Comparison of ENCODE assay signal across 21 cellular contexts in the genomic region with DNA sequence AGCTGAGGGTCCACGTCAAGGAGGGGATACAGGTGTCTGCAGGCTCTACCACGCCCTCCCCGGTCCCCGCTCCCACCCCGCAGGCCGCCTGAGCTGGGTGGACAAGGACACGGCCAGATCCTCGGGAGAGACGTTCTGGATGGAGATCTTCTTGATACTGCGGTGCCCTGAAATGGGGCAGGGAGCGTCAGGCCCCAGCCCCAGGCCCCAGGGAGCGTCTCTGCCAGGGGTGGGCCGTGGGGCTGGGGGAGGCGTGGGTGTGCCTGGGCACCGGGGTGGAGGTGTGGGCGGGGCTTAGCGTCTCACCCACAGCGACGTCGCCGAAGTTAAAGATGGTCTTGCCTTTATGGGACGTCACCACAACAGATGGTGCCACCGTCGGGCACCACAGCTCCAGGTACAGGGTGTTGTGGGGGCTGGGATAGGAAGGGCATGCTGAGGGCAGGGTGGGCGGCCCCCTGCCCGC. TPM values are rescaled to one million over a fixed set of nuclear protein-coding genes. Genes with fewer than 3 reads are reported as not detected.
A peak's percentile ranks its signal among the peaks of the same experiment; 100 is the strongest.
DNase-seq lines count a peak whose midpoint lies in the region; ATAC-seq and TF ChIP-seq lines count a peak whose summit lies in the region.
"Had no signal": no experiment of that assay in that cellular context is flagged by ENCODE, and none has a peak within 500 bp of the region (broad histone marks: within the 10 kb centered on the region; RNA-seq: fewer than 3 reads in every experiment).

No MANE protein-coding gene starts in this region.

- peak overlapping the region; percentile 67 for H2BK15ac ChIP-seq in neuronal stem cell (ENCODE audit: low read length)

- peaks cover 6% of the 10 kb centered on the region for H3K79me1 ChIP-seq in neuronal stem cell (ENCODE audit: low read depth, low read length)

- H3K27me3 Mint-ChIP-seq in glutamatergic neuron (ENCODE audit: unreplicated experiment): no peaks in the 10 kb centered on the region
- H3K27me3 Mint-ChIP-seq: CD4-positive, alpha-beta T cell had no signal

- no peak overlapping the region for H3K27ac Mint-ChIP-seq in glutamatergic neuron (ENCODE audit: unreplicated experiment)
- H3K27ac Mint-ChIP-seq: CD4-positive, alpha-beta T cell had no signal

- peak overlapping the region; percentile 71 for H3K14ac ChIP-seq in neuronal stem cell (ENCODE audit: low read length)

- H2AK5ac ChIP-seq in neuronal stem cell (ENCODE audit: low read depth, low read length): peak overlapping the region; percentile 84

- no peak overlapping the region for H3K4ac ChIP-seq in neuronal stem cell (ENCODE audit: low read length)

- no peak for ATAC-seq in HG02623 (IDR thresholded peaks at IDR 0.05; ENCODE audit: unreplicated experiment)
- ATAC-seq: GM12878, HCT116 had no signal

- H2AFZ ChIP-seq in neuronal stem cell (ENCODE audit: low read length): no peak overlapping the region
- H2AFZ ChIP-seq: GM23248 had no signal

- no peak overlapping the region for H2BK120ac ChIP-seq in neuronal stem cell (ENCODE audit: low read depth, low read length)

- H3K4me3 ChIP-seq in BLaER1 treated with 17β-estradiol and CSF1 and Interleukin-3, amounts not matched to agents 10 nM and 100 nM: no peak overlapping the region
- H3K4me3 ChIP-seq in neuronal stem cell (ENCODE audit: low read length in 2 of 2): no peak overlapping the region
- H3K4me3 ChIP-seq: GM12878, GM23248, Peyer's patch, SK-N-MC had no signal

- H3K36me3 ChIP-seq in BLaER1 treated with 17β-estradiol and CSF1 and Interleukin-3, amounts not matched to agents 10 nM and 100 nM: no peaks in the 10 kb centered on the region
- H3K36me3 ChIP-seq in neuronal stem cell (replicated peaks in 1 of 2; ENCODE audit: control insufficient read depth in 2 of 2, insufficient read depth in 2 of 2, low read length in 2 of 2): no peaks in the 10 kb centered on the region
- H3K36me3 ChIP-seq: Peyer's patch had no signal

- H3K18ac ChIP-seq in neuronal stem cell (ENCODE audit: low read length): peak overlapping the region; percentile 83

- 0 out of 22 replicates have a peak overlapping the region, but pooled peaks of 1 of the 11 experiments have one; percentile 24 for H3K9ac ChIP-seq in BLaER1 treated with 17β-estradiol and CSF1 and Interleukin-3, amounts not matched to agents 10 nM and 100 nM
- no peak overlapping the region for H3K9ac ChIP-seq in neuronal stem cell (ENCODE audit: low read depth, low read length, poor library complexity)
- H3K9ac ChIP-seq: GM23248 had no signal

- no peaks in the 10 kb centered on the region for H3K9me3 ChIP-seq in BLaER1 treated with 17β-estradiol and CSF1 and Interleukin-3, amounts not matched to agents 10 nM and 100 nM (replicated peaks in 1 of 11)
- peaks cover 0 to 2% of the 10 kb centered on the region in 2 donors for H3K9me3 ChIP-seq in neuronal stem cell (replicated peaks in 1 of 2; ENCODE audit: control insufficient read depth in 2 of 2, insufficient read depth in 1 of 2, low read depth in 1 of 2, low read length in 2 of 2)
- H3K9me3 ChIP-seq: Caco-2, Peyer's patch had no signal

- DNase-seq in Daoy (ENCODE audit: low read depth) (peak; percentile 1), glutamatergic neuron (peak; percentile 14), neuronal stem cell (ENCODE audit: low spot score) (no peak), hepatic stellate cell (ENCODE audit: low spot score) (no peak), DMS153 treated with DMSO at 0.1 percent for 48 hours (lab: John Stamatoyannopoulos, UW; ENCODE audit: unreplicated experiment) (no peak)
- DNase-seq: ACHN; Caco-2; CD4-positive, alpha-beta T cell; EL; GM23248; NCI-H1105; NCI-H2081 treated with DMSO at 0.1 percent for 48 hours; NCI-H446 treated with DMSO at 0.1 percent for 48 hours; NK-92 treated with Interleukin-12 subunit alpha and Interleukin-12 subunit beta, amount 100 ng/mL, for 24 hours; Peyer's patch; SHP77 had no signal

- WGBS in neuronal stem cell (ENCODE audit: extremely low coverage in 2 of 2, insufficient read length in 2 of 2, insufficient replicate concordance in 1 of 2), 2 donors: no CpG with 5 or more reads among the region's 26 CpGs

- H4K8ac ChIP-seq in neuronal stem cell (ENCODE audit: low read depth, low read length): no peak overlapping the region

- H2BK5ac ChIP-seq in neuronal stem cell (ENCODE audit: low read length): peak overlapping the region; percentile 66

- peak overlapping the region; percentile 73 for H3K23ac ChIP-seq in neuronal stem cell (ENCODE audit: low read depth, low read length, poor library complexity)

- H4K20me1 ChIP-seq in BLaER1 treated with 17β-estradiol and CSF1 and Interleukin-3, amounts not matched to agents 10 nM and 100 nM: peaks cover 0 to 30% (median 0%) of the 10 kb centered on the region in 11 experiments; a peak in 6 of 22 replicates

- peaks cover 2% of the 10 kb centered on the region for H3K9me3 Mint-ChIP-seq in glutamatergic neuron (ENCODE audit: unreplicated experiment)
- H3K9me3 Mint-ChIP-seq: CD4-positive, alpha-beta T cell had no signal

- H3K27me3 ChIP-seq in BLaER1 treated with 17β-estradiol and CSF1 and Interleukin-3, amounts not matched to agents 10 nM and 100 nM: peaks cover 0 to 39% (median 6%) of the 10 kb centered on the region in 11 experiments; a peak in 12 of 22 replicates
- peaks cover 0 to 7% (median 0%) of the 10 kb centered on the region in 3 experiments for H3K27me3 ChIP-seq in neuronal stem cell (ENCODE audit: control insufficient read depth in 3 of 3, insufficient read depth in 3 of 3, low read depth in 1 of 3, low read length in 3 of 3)
- H3K27me3 ChIP-seq: Peyer's patch had no signal

- H3K27ac ChIP-seq in BLaER1 treated with 17β-estradiol and CSF1 and Interleukin-3, amounts not matched to agents 10 nM and 100 nM: 0 out of 22 replicates have a peak overlapping the region, but pooled peaks of 1 of the 11 experiments have one; percentile 7
- no peak overlapping the region for H3K27ac ChIP-seq in neuronal stem cell (replicated peaks; ENCODE audit: low read length)
- H3K27ac ChIP-seq: GM23248, Peyer's patch, SK-N-MC had no signal

- no peak overlapping the region for H4K91ac ChIP-seq in neuronal stem cell (ENCODE audit: low read depth, low read length, poor library complexity)

- H3K4me1 Mint-ChIP-seq in glutamatergic neuron (ENCODE audit: low read depth, unreplicated experiment): no peaks in the 10 kb centered on the region

- no peak overlapping the region for H3K4me3 Mint-ChIP-seq in glutamatergic neuron (ENCODE audit: unreplicated experiment)
- H3K4me3 Mint-ChIP-seq: CD4-positive, alpha-beta T cell had no signal

- H3K4me2 ChIP-seq in BLaER1 treated with 17β-estradiol and CSF1 and Interleukin-3, amounts not matched to agents 10 nM and 100 nM: peak overlapping the region in 8 of 11 experiments; percentile 64 to 94 (median 84); a peak in 14 of 22 replicates
- H3K4me2 ChIP-seq in neuronal stem cell (ENCODE audit: insufficient read depth, low read length, poor library complexity, severe bottlenecking): no peak overlapping the region

- no peak overlapping the region for H2BK12ac ChIP-seq in neuronal stem cell (ENCODE audit: low read length)

- no peak for TF ChIP-seq CTCF in glutamatergic neuron (IDR thresholded peaks at IDR 0.05; ENCODE audit: partially characterized antibody, unreplicated experiment)

- peaks cover 8 to 88% (median 80%) of the 10 kb centered on the region in 10 experiments for H3K4me1 ChIP-seq in BLaER1 treated with 17β-estradiol and CSF1 and Interleukin-3, amounts not matched to agents 10 nM and 100 nM
- H3K4me1 ChIP-seq in neuronal stem cell (ENCODE audit: control insufficient read depth in 2 of 2, insufficient read depth in 1 of 2, low read depth in 1 of 2, low read length in 2 of 2): no peaks in the 10 kb centered on the region

- no peaks in the 10 kb centered on the region for H3K36me3 Mint-ChIP-seq in glutamatergic neuron (ENCODE audit: unreplicated experiment)

RNA-seq across cellular contexts. Expression of a gene that starts 7.3 kb away (rescaled TPM):
- total RNA-seq in Daoy (2014; rRNA removed; shearing (Covaris generic)): 0.23 and 0.33 TPM in 2 replicates
- 5.4 TPM for total RNA-seq in glutamatergic neuron (ENCODE audit: unreplicated experiment)
- 7.3 TPM for polyA plus RNA-seq in neuronal stem cell (2013, experiment 1 of 2)
- 7.1 TPM for polyA plus RNA-seq in neuronal stem cell (2013, experiment 2 of 2)
- total RNA-seq: GM23248 had no signal

RNA-seq across cellular contexts. Expression of a gene that starts 11.3 kb away (rescaled TPM):
- total RNA-seq in Daoy (2014; rRNA removed; shearing (Covaris generic)): 0.23 TPM in 1 of 2 replicates, not detected in the other
- total RNA-seq in glutamatergic neuron (ENCODE audit: unreplicated experiment): 5.2 TPM
- polyA plus RNA-seq in neuronal stem cell (2013, experiment 1 of 2): 0.07 TPM
- polyA plus RNA-seq in neuronal stem cell (2013, experiment 2 of 2): 0.08 TPM
- total RNA-seq: Peyer's patch had no signal
- polyA plus RNA-seq: GM23248 had no signal

RNA-seq across cellular contexts. Expression of a gene that starts 35.5 kb away (rescaled TPM):
- 49.3 and 50.1 TPM in 2 replicates for total RNA-seq in Daoy (2014; rRNA removed; shearing (Covaris generic))
- 734 TPM for total RNA-seq in glutamatergic neuron (ENCODE audit: unreplicated experiment)
- polyA plus RNA-seq in neuronal stem cell (2013, experiment 1 of 2): 291 TPM
- polyA plus RNA-seq in neuronal stem cell (2013, experiment 2 of 2): 287 TPM

Comparison
In these comparisons a context has a peak if more than half of its experiments do, and no peak if none do; other contexts are left out.
1. DNase-seq: peak in Daoy (single experiment) and glutamatergic neuron (single experiment); none in neuronal stem cell (single experiment), hepatic stellate cell (single experiment) and DMS153 treated with DMSO at 0.1 percent for 48 hours (single experiment).
2. RNA of a gene that starts 35.5 kb away (total RNA-seq): 734 TPM in glutamatergic neuron (single experiment); 49.3 to 50.1 TPM in Daoy; every median in the first group is over 10 times any median in the second.